ENCODE assay signal across 25 cellular contexts in genomic region chr10:30854656-30855055, GRCh38.
DNase-seq lines count a peak whose midpoint lies in the region; ATAC-seq, FAIRE-seq and TF ChIP-seq lines count a peak whose summit lies in the region.
"Had no signal": no experiment of that assay in that cellular context is flagged by ENCODE, and none has a peak within 500 bp of the region (broad histone marks: within the 10 kb centered on the region; RNA-seq: fewer than 3 reads in every experiment).

No MANE protein-coding gene starts in this region.

- RAD21 ChIA-PET in GM12878 (lab: Charles Lee; ENCODE audit: unreplicated experiment): no interaction called here

- no peaks in the 10 kb centered on the region for H4K20me1 ChIP-seq in GM12878 (ENCODE audit: control insufficient read depth, insufficient read depth)
- H4K20me1 ChIP-seq: BLaER1 had no signal

- FAIRE-seq in GM12878 (lab: Jason Lieb, UNC): no peak
- FAIRE-seq: G401.6, GM12891, GM18507 had no signal

- TF ChIP-seq CTCF in GM12878 (IDR thresholded peaks at IDR 0.05 in 2 of 3, conservative IDR thresholded peaks at IDR 0.05 in 1 of 3; ENCODE audit: control insufficient read depth in 2 of 3, extremely low read depth in 1 of 3, insufficient read depth in 1 of 3, low read depth in 3 of 3, low read length in 3 of 3): no peak

- ATAC-seq in GM12878 (no peak), memory B cell (ENCODE audit: low read depth) (no peak), HG03280 (IDR thresholded peaks at IDR 0.05; ENCODE audit: unreplicated experiment) (no peak), HG02571 (IDR thresholded peaks at IDR 0.05; ENCODE audit: unreplicated experiment) (no peak)
- ATAC-seq: SK-N-SH treated with all-trans-retinoic acid at 6 μM for 48 hours had no signal

- TF ChIP-seq POLR2A in GM12878 (IDR thresholded peaks at IDR 0.05; ENCODE audit: low read depth, low read length): no peak

- H3K27me3 ChIP-seq in GM12878 (replicated peaks in 1 of 2; ENCODE audit: control insufficient read depth in 2 of 2, insufficient read depth in 2 of 2, low read length in 1 of 2): no peaks in the 10 kb centered on the region
- H3K27me3 ChIP-seq: BLaER1 had no signal

- no TSS peak for BruUV-seq in GM12878 (replicated peaks; lab: Mats Ljungman, UMichigan)

- TF ChIP-seq RAD21 in GM12878 (IDR thresholded peaks at IDR 0.05; ENCODE audit: insufficient read depth, low read depth, low read length): no peak

- CTCF ChIA-PET in GM12878 (lab: Yijun Ruan, JAX): no interaction called here
- CTCF ChIA-PET in activated CD4-positive, alpha-beta memory T cell treated with anti-CD3 and anti-CD28 coated beads for 36 hours (lab: Charles Lee): no interaction called here

- SMC1A ChIA-PET in GM12878 (lab: Charles Lee; ENCODE audit: uncharacterized antibody, unreplicated experiment): no interaction called here

- H3K9ac ChIP-seq in GM12878 (ENCODE audit: control insufficient read depth, insufficient read depth, low read length): no peak overlapping the region
- H3K9ac ChIP-seq: BLaER1, GM23248 had no signal

- no peaks in the 10 kb centered on the region for H3K27me3 Mint-ChIP-seq in memory B cell
- no peaks in the 10 kb centered on the region for H3K27me3 Mint-ChIP-seq in activated CD4-positive, alpha-beta memory T cell treated with anti-CD3 and anti-CD28 coated beads for 36 hours

- H3K9me3 Mint-ChIP-seq in memory B cell: no peaks in the 10 kb centered on the region
- H3K9me3 Mint-ChIP-seq in activated CD4-positive, alpha-beta memory T cell treated with anti-CD3 and anti-CD28 coated beads for 36 hours: no peaks in the 10 kb centered on the region
- H3K9me3 Mint-ChIP-seq: CD8-positive, alpha-beta memory T cell had no signal

- H3K4me1 Mint-ChIP-seq in memory B cell: no peaks in the 10 kb centered on the region
- H3K4me1 Mint-ChIP-seq in activated CD4-positive, alpha-beta memory T cell treated with anti-CD3 and anti-CD28 coated beads for 36 hours (ENCODE audit: low read depth): no peaks in the 10 kb centered on the region
- H3K4me1 Mint-ChIP-seq: CD8-positive, alpha-beta memory T cell had no signal

- no peak for TF ChIP-seq EP300 in GM12878 (IDR thresholded peaks at IDR 0.05; ENCODE audit: borderline replicate concordance in 1 of 2, control insufficient read depth in 1 of 2, low read depth in 2 of 2, low read length in 2 of 2)

- peaks cover 2% of the 10 kb centered on the region for H3K36me3 Mint-ChIP-seq in memory B cell
- no peaks in the 10 kb centered on the region for H3K36me3 Mint-ChIP-seq in activated CD4-positive, alpha-beta memory T cell treated with anti-CD3 and anti-CD28 coated beads for 36 hours

- no peak overlapping the region for H3K27ac ChIP-seq in GM12878 (ENCODE audit: control insufficient read depth, insufficient read depth)
- H3K27ac ChIP-seq: BLaER1, GM23248 had no signal

- H3K36me3 ChIP-seq in GM12878 (ENCODE audit: control insufficient read depth in 2 of 2, insufficient read depth in 2 of 2, low read length in 1 of 2): no peaks in the 10 kb centered on the region
- H3K36me3 ChIP-seq: BLaER1 had no signal

- intact Hi-C loops in GM12878 (cut with micrococcal nuclease; ENCODE audit: unreplicated experiment): no loop called here
- intact Hi-C loops in activated CD4-positive, alpha-beta memory T cell treated with anti-CD3 and anti-CD28 coated beads for 36 hours (cut with micrococcal nuclease): no loop called here

- no peak overlapping the region for H3K4me3 ChIP-seq in GM12878
- H3K4me3 ChIP-seq: BLaER1, GM23248 had no signal

- in situ Hi-C loops in GM12878 (cut with MboI): no loop called here

- 0 out of 2 replicates have a peak overlapping the region, but pooled peaks have one; percentile 14 for H3K4me2 ChIP-seq in GM12878 (ENCODE audit: control insufficient read depth, insufficient read depth)
- H3K4me2 ChIP-seq: BLaER1 had no signal

- no peaks in the 10 kb centered on the region for H3K79me2 ChIP-seq in GM12878 (ENCODE audit: control insufficient read depth, insufficient read depth, low read length)

- H3K4me3 Mint-ChIP-seq in memory B cell: no peak overlapping the region
- H3K4me3 Mint-ChIP-seq in activated CD4-positive, alpha-beta memory T cell treated with anti-CD3 and anti-CD28 coated beads for 36 hours: no peak overlapping the region
- H3K4me3 Mint-ChIP-seq: CD8-positive, alpha-beta memory T cell had no signal

- DNase-seq in NOMO-1 treated with DMSO at 0.1 percent for 48 hours (lab: John Stamatoyannopoulos, UW; ENCODE audit: unreplicated experiment) (peak; percentile 17), NOMO-1 treated with dmso at 0.1 percent for 144 hours (lab: John Stamatoyannopoulos, UW; ENCODE audit: unreplicated experiment) (no peak), GM12878 (ENCODE audit: low read depth, low spot score) (no peak), memory B cell (ENCODE audit: low spot score in 2 of 2) (no peak)
- DNase-seq in stimulated activated CD4-positive, alpha-beta T cell treated with anti-CD3 and anti-CD28 coated beads, Interleukin-1b, Interleukin-23, amount 100 ng/mL, for 48 hours: no peak
- no peak for DNase-seq in activated CD4-positive, alpha-beta memory T cell treated with anti-CD3 and anti-CD28 coated beads for 36 hours
- DNase-seq: 8988T; CD8-positive, alpha-beta memory T cell; DMS79 treated with DMSO at 0.1 percent for 48 hours; GM23248; HCEC 1CT; KBM-7; NCI-H1105; NCI-H1694; NCI-H2227 treated with DMSO at 0.1 percent for 48 hours; NCI-H524 treated with DMSO at 0.1 percent for 48 hours; OCI-M1; SHP77 treated with DMSO at 0.1 percent for 48 hours had no signal

- peak overlapping the region; percentile 51 for H3K27ac Mint-ChIP-seq in memory B cell
- H3K27ac Mint-ChIP-seq in activated CD4-positive, alpha-beta memory T cell treated with anti-CD3 and anti-CD28 coated beads for 36 hours: no peak overlapping the region
- H3K27ac Mint-ChIP-seq: CD8-positive, alpha-beta memory T cell had no signal

- H3K9me3 ChIP-seq in GM12878 (replicated peaks; ENCODE audit: control insufficient read depth, insufficient read depth, low read length): no peaks in the 10 kb centered on the region
- H3K9me3 ChIP-seq: BLaER1 had no signal

- H2AFZ ChIP-seq in GM12878 (ENCODE audit: control insufficient read depth, low read depth, low read length): no peak overlapping the region
- H2AFZ ChIP-seq: GM23248 had no signal

- 25% methylated on average over 4 of the region's 4 CpGs for whole genome bisulfite sequencing in GM12878 (ENCODE audit: insufficient coverage, insufficient replicate concordance, low lambda C conversion rate, missing lambda C conversion rate)

- POLR2A ChIA-PET in GM12878 (lab: Charles Lee): no interaction called here
- POLR2A ChIA-PET in activated CD4-positive, alpha-beta memory T cell treated with anti-CD3 and anti-CD28 coated beads for 36 hours (lab: Charles Lee): no interaction called here

- H3K4me1 ChIP-seq in GM12878 (ENCODE audit: control insufficient read depth, insufficient read depth, low read length): no peaks in the 10 kb centered on the region
- H3K4me1 ChIP-seq: BLaER1 had no signal

TF ChIP-seq in GM12878, 131 proteins besides CTCF, POLR2A, EP300 and RAD21:
- TF ChIP-seq HSF1 (IDR thresholded peaks at IDR 0.05; ENCODE audit: low read depth, low read length) (no peak), MYB (IDR thresholded peaks at IDR 0.05; ENCODE audit: borderline replicate concordance, low read depth, low read length) (no peak), SP1 (IDR thresholded peaks at IDR 0.05; ENCODE audit: low read depth, low read length) (no peak), NR2C1 (IDR thresholded peaks at IDR 0.05) (no peak), MLLT1 (IDR thresholded peaks at IDR 0.05) (no peak), YBX1 (IDR thresholded peaks at IDR 0.05) (no peak), SMC3 (IDR thresholded peaks at IDR 0.05; ENCODE audit: borderline replicate concordance, low read length) (no peak)
